ENCODE assay signal across 10 cellular contexts in the genomic region with DNA sequence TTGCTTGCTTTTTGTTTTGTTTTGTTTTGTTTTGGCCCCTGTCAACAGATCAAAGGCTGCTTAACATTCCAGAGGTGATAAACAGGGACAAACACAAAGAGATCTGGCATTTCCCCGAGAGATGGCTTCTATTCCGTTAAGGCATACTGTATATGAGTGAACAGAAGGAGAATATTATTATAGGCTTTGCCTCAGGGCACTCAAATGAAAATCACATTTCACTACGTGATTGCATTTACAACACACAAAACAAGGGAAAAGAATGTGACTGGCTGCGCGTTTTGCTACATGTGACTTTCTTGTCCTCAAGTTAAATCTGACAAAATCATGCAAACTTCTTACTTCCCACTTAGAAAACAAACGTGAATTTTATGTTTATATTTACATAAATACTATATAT.
"Had no signal": no experiment of that assay in that cellular context is flagged by ENCODE, and none has a peak within 500 bp of the region (broad histone marks: within the 10 kb centered on the region; RNA-seq: fewer than 3 reads in every experiment).

No MANE protein-coding gene starts in this region.

- H3K36me3 ChIP-seq: HAP-1 had no signal

- DNase-seq: GM23248, GOT3, H7, H9, HCEC 1CT, HFFc6 had no signal

- H3K4me1 ChIP-seq: HAP-1 had no signal

- H3K27ac Mint-ChIP-seq: GM23338, H9, HFFc6 had no signal

- H2AFZ ChIP-seq: GM23248, GM23338 had no signal

- H3K4me3 ChIP-seq: GM23248, GM23338, HAP-1 had no signal

- H3K27ac ChIP-seq: GM23248 had no signal

- H3K9me3 Mint-ChIP-seq: GM23338, H9 had no signal

- H3K4me3 Mint-ChIP-seq: GM23338, H9, HFFc6 had no signal

- H3K9me3 ChIP-seq: HAP-1 had no signal

- FAIRE-seq: H1, H54 had no signal

- H3K4me2 ChIP-seq: GM23338 had no signal

- H3K9ac ChIP-seq: GM23248 had no signal

- H3K4me1 Mint-ChIP-seq: GM23338 had no signal
